1 cellular context compared by ENCODE assay signal in the genomic region with DNA sequence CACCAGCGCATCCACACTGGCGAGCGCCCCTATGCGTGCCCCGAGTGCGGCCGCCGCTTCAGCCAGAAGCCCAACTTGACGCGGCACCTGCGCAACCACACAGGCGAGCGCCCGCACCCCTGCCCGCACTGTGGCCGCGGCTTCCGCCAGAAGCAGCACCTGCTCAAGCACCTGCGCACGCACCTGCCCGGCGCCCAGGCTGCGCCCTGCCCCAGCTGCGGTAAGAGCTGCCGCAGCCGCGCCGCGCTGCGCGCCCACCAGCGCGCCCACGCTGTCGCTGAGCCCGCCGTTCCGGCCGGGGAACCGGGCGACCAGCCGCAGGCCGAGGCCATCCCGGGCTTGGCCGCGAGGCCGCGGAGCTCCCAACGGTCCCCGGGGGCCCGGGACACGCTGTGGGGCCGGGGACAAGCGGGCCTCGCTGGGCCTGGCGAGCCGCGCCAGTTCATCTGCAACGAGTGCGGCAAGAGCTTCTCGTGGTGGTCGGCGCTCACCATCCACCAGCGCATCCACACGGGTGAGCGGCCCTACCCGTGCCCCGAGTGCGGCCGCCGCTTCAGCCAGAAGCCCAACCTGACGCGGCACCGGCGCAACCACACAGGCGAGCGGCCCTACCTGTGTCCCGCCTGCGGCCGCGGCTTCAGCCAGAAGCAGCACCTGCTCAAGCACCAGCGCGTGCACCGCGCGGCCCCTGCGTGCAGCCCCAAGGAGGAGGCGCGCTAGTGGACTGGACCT.
TF ChIP-seq lines count a peak whose summit lies in the region.

No MANE protein-coding gene starts in this region.

TF ChIP-seq in K562, 482 proteins besides CTCF, POLR2A, EP300 and RAD21:
- TF ChIP-seq ZFPM2 (CRISPR knock-in tag; IDR thresholded peaks at IDR 0.05) (no peak), SNIP1 (IDR thresholded peaks at IDR 0.05; ENCODE audit: low read depth) (no peak), ARHGAP35 (IDR thresholded peaks at IDR 0.05; ENCODE audit: partially characterized antibody) (no peak), ZNF79 (CRISPR knock-in tag; IDR thresholded peaks at IDR 0.05; ENCODE audit: low read depth) (no peak), ZNF507 (tag; conservative IDR thresholded peaks at IDR 0.05) (no peak), POLR2G (IDR thresholded peaks at IDR 0.05; ENCODE audit: low read depth, low read length) (0 out of 2 replicates have a peak, but pooled peaks have one; percentile 9), TAL1 (IDR thresholded peaks at IDR 0.05) (no peak), PYGO2 (tag; IDR thresholded peaks at IDR 0.05) (no peak), RB1 (IDR thresholded peaks at IDR 0.05; ENCODE audit: low read depth) (no peak), GABPB2 (CRISPR knock-in tag; conservative IDR thresholded peaks at IDR 0.05) (no peak), ZNF23 (CRISPR knock-in tag; IDR thresholded peaks at IDR 0.05) (no peak)
- TF ChIP-seq, protein P1, sequence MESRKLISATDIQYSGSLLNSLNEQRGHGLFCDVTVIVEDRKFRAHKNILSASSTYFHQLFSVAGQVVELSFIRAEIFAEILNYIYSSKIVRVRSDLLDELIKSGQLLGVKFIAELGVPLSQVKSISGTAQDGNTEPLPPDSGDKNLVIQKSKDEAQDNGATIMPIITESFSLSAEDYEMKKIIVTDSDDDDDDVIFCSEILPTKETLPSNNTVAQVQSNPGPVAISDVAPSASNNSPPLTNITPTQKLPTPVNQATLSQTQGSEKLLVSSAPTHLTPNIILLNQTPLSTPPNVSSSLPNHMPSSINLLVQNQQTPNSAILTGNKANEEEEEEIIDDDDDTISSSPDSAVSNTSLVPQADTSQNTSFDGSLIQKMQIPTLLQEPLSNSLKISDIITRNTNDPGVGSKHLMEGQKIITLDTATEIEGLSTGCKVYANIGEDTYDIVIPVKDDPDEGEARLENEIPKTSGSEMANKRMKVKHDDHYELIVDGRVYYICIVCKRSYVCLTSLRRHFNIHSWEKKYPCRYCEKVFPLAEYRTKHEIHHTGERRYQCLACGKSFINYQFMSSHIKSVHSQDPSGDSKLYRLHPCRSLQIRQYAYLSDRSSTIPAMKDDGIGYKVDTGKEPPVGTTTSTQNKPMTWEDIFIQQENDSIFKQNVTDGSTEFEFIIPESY (CRISPR knock-in tag; IDR thresholded peaks at IDR 0.05): peak; percentile 96
- TF ChIP-seq, protein P2, sequence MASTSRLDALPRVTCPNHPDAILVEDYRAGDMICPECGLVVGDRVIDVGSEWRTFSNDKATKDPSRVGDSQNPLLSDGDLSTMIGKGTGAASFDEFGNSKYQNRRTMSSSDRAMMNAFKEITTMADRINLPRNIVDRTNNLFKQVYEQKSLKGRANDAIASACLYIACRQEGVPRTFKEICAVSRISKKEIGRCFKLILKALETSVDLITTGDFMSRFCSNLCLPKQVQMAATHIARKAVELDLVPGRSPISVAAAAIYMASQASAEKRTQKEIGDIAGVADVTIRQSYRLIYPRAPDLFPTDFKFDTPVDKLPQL (IDR thresholded peaks at IDR 0.05; ENCODE audit: extremely low read depth, insufficient read length): no peak
- TF ChIP-seq, protein P3, sequence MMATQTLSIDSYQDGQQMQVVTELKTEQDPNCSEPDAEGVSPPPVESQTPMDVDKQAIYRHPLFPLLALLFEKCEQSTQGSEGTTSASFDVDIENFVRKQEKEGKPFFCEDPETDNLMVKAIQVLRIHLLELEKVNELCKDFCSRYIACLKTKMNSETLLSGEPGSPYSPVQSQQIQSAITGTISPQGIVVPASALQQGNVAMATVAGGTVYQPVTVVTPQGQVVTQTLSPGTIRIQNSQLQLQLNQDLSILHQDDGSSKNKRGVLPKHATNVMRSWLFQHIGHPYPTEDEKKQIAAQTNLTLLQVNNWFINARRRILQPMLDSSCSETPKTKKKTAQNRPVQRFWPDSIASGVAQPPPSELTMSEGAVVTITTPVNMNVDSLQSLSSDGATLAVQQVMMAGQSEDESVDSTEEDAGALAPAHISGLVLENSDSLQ (IDR thresholded peaks at IDR 0.05): no peak
- TF ChIP-seq, protein P4, sequence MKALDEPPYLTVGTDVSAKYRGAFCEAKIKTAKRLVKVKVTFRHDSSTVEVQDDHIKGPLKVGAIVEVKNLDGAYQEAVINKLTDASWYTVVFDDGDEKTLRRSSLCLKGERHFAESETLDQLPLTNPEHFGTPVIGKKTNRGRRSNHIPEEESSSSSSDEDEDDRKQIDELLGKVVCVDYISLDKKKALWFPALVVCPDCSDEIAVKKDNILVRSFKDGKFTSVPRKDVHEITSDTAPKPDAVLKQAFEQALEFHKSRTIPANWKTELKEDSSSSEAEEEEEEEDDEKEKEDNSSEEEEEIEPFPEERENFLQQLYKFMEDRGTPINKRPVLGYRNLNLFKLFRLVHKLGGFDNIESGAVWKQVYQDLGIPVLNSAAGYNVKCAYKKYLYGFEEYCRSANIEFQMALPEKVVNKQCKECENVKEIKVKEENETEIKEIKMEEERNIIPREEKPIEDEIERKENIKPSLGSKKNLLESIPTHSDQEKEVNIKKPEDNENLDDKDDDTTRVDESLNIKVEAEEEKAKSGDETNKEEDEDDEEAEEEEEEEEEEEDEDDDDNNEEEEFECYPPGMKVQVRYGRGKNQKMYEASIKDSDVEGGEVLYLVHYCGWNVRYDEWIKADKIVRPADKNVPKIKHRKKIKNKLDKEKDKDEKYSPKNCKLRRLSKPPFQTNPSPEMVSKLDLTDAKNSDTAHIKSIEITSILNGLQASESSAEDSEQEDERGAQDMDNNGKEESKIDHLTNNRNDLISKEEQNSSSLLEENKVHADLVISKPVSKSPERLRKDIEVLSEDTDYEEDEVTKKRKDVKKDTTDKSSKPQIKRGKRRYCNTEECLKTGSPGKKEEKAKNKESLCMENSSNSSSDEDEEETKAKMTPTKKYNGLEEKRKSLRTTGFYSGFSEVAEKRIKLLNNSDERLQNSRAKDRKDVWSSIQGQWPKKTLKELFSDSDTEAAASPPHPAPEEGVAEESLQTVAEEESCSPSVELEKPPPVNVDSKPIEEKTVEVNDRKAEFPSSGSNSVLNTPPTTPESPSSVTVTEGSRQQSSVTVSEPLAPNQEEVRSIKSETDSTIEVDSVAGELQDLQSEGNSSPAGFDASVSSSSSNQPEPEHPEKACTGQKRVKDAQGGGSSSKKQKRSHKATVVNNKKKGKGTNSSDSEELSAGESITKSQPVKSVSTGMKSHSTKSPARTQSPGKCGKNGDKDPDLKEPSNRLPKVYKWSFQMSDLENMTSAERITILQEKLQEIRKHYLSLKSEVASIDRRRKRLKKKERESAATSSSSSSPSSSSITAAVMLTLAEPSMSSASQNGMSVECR (CRISPR knock-in tag; IDR thresholded peaks at IDR 0.05): 0 out of 2 replicates have a peak, but pooled peaks have one; percentile 28
